ENCODE assay signal across 18 cellular contexts in the genomic region with DNA sequence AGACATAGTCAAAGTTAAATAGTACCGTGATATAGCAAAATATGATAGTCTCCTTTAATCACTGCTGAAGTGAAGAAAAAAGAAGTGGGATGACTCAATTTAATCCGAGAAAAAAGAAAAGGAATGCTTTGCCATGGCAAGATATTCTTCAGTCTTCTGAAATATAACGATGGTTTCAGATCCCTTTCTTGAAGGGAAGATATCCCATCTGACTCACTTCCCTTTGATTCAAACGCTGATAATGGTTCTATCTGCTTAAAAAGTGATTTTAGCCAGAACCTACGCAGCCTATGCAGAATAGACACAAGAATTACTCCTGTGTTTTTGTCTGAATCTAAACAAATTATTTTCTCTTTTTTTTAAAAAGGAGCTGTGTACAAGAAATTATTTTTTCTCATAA.
A peak's percentile ranks its signal among the peaks of the same experiment; 100 is the strongest.
DNase-seq lines count a peak whose midpoint lies in the region; ATAC-seq and TF ChIP-seq lines count a peak whose summit lies in the region.
"Had no signal": no experiment of that assay in that cellular context is flagged by ENCODE, and none has a peak within 500 bp of the region (broad histone marks: within the 10 kb centered on the region; RNA-seq: fewer than 3 reads in every experiment).

No MANE protein-coding gene starts in this region.

- no peaks in the 10 kb centered on the region for H3K36me3 ChIP-seq in CD4-positive, alpha-beta memory T cell (ENCODE audit: insufficient read depth, low read length)

- no peak overlapping the region for H3K4me3 Mint-ChIP-seq in osteocyte (ENCODE audit: unreplicated experiment)
- no peak overlapping the region for H3K4me3 Mint-ChIP-seq in CD4-positive, alpha-beta memory T cell
- H3K4me3 Mint-ChIP-seq: CD14-positive monocyte; T-helper 1 cell treated with Interleukin-12 subunit alpha and Interleukin-12 subunit beta and Interleukin-4 antibody, amounts not matched to agents 30 μg/mL and 1 μg/mL, for 36 hours had no signal

- H3K27me3 Mint-ChIP-seq in osteocyte (ENCODE audit: unreplicated experiment): no peaks in the 10 kb centered on the region
- H3K27me3 Mint-ChIP-seq in CD4-positive, alpha-beta memory T cell: no peaks in the 10 kb centered on the region

- H3K9me3 ChIP-seq in CD4-positive, alpha-beta memory T cell (ENCODE audit: control insufficient read depth in 1 of 2, low read length in 2 of 2): no peaks in the 10 kb centered on the region
- H3K9me3 ChIP-seq: Caco-2 had no signal

- ATAC-seq in GM21423 (IDR thresholded peaks at IDR 0.05; ENCODE audit: unreplicated experiment) (no peak), GM19455 (IDR thresholded peaks at IDR 0.05; ENCODE audit: unreplicated experiment) (no peak)

- no peak overlapping the region for H3K27ac ChIP-seq in CD4-positive, alpha-beta memory T cell (ENCODE audit: low read depth, low read length)

- no peaks in the 10 kb centered on the region for H3K27me3 ChIP-seq in CD4-positive, alpha-beta memory T cell (ENCODE audit: insufficient read depth, low read length)

- peaks cover 5% of the 10 kb centered on the region for H3K9me3 Mint-ChIP-seq in osteocyte (ENCODE audit: unreplicated experiment)
- H3K9me3 Mint-ChIP-seq in CD4-positive, alpha-beta memory T cell: peaks cover 0 to 8% (median 2%) of the 10 kb centered on the region in 8 donors

- intact Hi-C loops in CD4-positive, alpha-beta memory T cell (cut with micrococcal nuclease): no loop called here

- TF ChIP-seq CTCF in osteocyte (IDR thresholded peaks at IDR 0.05): no peak

- H3K4me1 Mint-ChIP-seq in osteocyte (ENCODE audit: unreplicated experiment): no peaks in the 10 kb centered on the region
- H3K4me1 Mint-ChIP-seq in CD4-positive, alpha-beta memory T cell: peaks cover 6 to 12% (median 9%) of the 10 kb centered on the region in 4 donors

- CTCF ChIA-PET in CD4-positive, alpha-beta memory T cell (lab: Charles Lee; ENCODE audit: partially characterized antibody): no interaction called here

- no peak overlapping the region for H3K4me3 ChIP-seq in CD4-positive, alpha-beta memory T cell (ENCODE audit: low read length in 2 of 2)

- peak; percentile 0 for DNase-seq in EL
- DNase-seq in MV-4-11 (lab: John Stamatoyannopoulos, UW): peak; percentile 78
- DNase-seq in amniotic epithelial cell (ENCODE audit: low read depth): peak; percentile 62
- no peak for DNase-seq in osteocyte (ENCODE audit: extremely low spot score, unreplicated experiment)
- no peak for DNase-seq in CD4-positive, alpha-beta memory T cell
- DNase-seq: Caco-2, GF-D8, KG1, NCI-H1092, NCI-H1436 treated with DMSO at 0.1 percent for 48 hours, NCI-H2029, NCI-H345, NCI-H524 treated with DMSO at 0.1 percent for 48 hours, Right ventricle myocardium superior had no signal

- peaks cover 43% of the 10 kb centered on the region for H3K36me3 Mint-ChIP-seq in osteocyte (ENCODE audit: unreplicated experiment)
- no peaks in the 10 kb centered on the region for H3K36me3 Mint-ChIP-seq in CD4-positive, alpha-beta memory T cell
- H3K36me3 Mint-ChIP-seq: CD14-positive monocyte had no signal

- H3K27ac Mint-ChIP-seq in osteocyte (ENCODE audit: unreplicated experiment): peak overlapping the region; percentile 42
- H3K27ac Mint-ChIP-seq in CD4-positive, alpha-beta memory T cell: no peak overlapping the region
- H3K27ac Mint-ChIP-seq: CD14-positive monocyte; T-helper 1 cell treated with Interleukin-12 subunit alpha and Interleukin-12 subunit beta and Interleukin-4 antibody, amounts not matched to agents 30 μg/mL and 1 μg/mL, for 36 hours had no signal

- H3K4me1 ChIP-seq in CD4-positive, alpha-beta memory T cell (ENCODE audit: insufficient read depth, low read length): no peaks in the 10 kb centered on the region
- H3K4me1 ChIP-seq: Caco-2 had no signal

- POLR2A ChIA-PET in CD4-positive, alpha-beta memory T cell (lab: Charles Lee; ENCODE audit: partially characterized antibody): no interaction called here

Comparison
In these comparisons a context has a peak if more than half of its experiments do, and no peak if none do; other contexts are left out.
1. DNase-seq: peak in EL (single experiment), MV-4-11 (single experiment) and amniotic epithelial cell (single experiment); none in osteocyte (single experiment) and CD4-positive, alpha-beta memory T cell (0 of 5).